ENCODE assay signal across 10 cellular contexts in the genomic region with DNA sequence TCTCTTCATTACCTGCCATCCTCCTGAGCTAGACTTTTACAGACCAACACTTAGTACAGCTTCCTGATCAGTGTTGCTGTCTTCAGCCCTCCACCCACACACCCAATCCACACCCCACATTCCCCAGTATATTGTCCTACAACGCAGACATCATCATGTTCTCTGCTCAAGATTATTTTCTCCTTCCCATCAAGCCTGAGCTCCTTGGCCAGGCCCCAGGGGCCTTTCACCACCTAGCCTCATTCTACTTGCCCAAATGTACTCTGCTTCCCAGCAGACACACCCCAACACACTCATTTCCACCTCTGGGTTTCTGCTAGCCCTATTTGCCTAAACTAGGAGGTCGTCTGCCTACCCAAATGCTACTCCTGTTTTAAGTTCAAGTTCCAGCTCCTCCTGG. TPM values are rescaled to one million over a fixed set of nuclear protein-coding genes. Genes with fewer than 3 reads are reported as not detected.
DNase-seq lines count a peak whose midpoint lies in the region; ATAC-seq, FAIRE-seq and TF ChIP-seq lines count a peak whose summit lies in the region.
"Had no signal": no experiment of that assay in that cellular context is flagged by ENCODE, and none has a peak within 500 bp of the region (broad histone marks: within the 10 kb centered on the region; RNA-seq: fewer than 3 reads in every experiment).

No MANE protein-coding gene starts in this region.

- TF ChIP-seq CTCF in HCT116 (IDR thresholded peaks at IDR 0.05 in 2 of 3, conservative IDR thresholded peaks at IDR 0.05 in 1 of 3; ENCODE audit: borderline replicate concordance in 1 of 3, insufficient read depth in 1 of 3, low read depth in 2 of 3, low read length in 2 of 3) (no peak), activated B cell treated with CpG ODN at 0.5 μM for 24 hours (IDR thresholded peaks at IDR 0.05) (no peak), foreskin keratinocyte (conservative IDR thresholded peaks at IDR 0.05) (no peak)

- H3K9me3 Mint-ChIP-seq in activated B cell treated with CpG ODN at 0.5 μM for 24 hours: no peaks in the 10 kb centered on the region

- H3K36me3 ChIP-seq in HCT116 (ENCODE audit: control insufficient read depth in 1 of 2, insufficient read depth in 2 of 2, low read length in 2 of 2) (no peaks in the 10 kb centered on the region), small intestine (ENCODE audit: control insufficient read depth in 2 of 2, insufficient read depth in 2 of 2, low read length in 2 of 2) (no peaks in the 10 kb centered on the region), SJCRH30 (no peaks in the 10 kb centered on the region; the same call in 1 of the 2 replicates)

- H3K4me2 ChIP-seq in HCT116 (ENCODE audit: low read length): peak overlapping the region; percentile 8; the same call in 1 of the 2 replicates

- no peak for TF ChIP-seq RAD21 in HCT116 (IDR thresholded peaks at IDR 0.05; ENCODE audit: low read depth)

- H3K4me3 ChIP-seq in HCT116 (replicated peaks in 1 of 2; ENCODE audit: low read depth in 1 of 2, low read length in 2 of 2): no peak overlapping the region
- H3K4me3 ChIP-seq in small intestine (ENCODE audit: low read depth in 1 of 2, low read length in 2 of 2): no peak overlapping the region
- H3K4me3 ChIP-seq in SJCRH30: no peak overlapping the region

- H4K20me1 ChIP-seq in HCT116 (ENCODE audit: insufficient read depth): no peaks in the 10 kb centered on the region

- no peaks in the 10 kb centered on the region for H3K36me3 Mint-ChIP-seq in activated B cell treated with CpG ODN at 0.5 μM for 24 hours (ENCODE audit: low read depth)

- POLR2A ChIA-PET in HCT116 (lab: Charles Lee): no interaction called here
- POLR2A ChIA-PET in activated B cell treated with CpG ODN at 0.5 μM for 24 hours (lab: Charles Lee): interaction anchor here (1.5 to 2.8 kb wide), 2 partner anchors 23 to 36 kb away, joined by 5 to 25 read pairs; no protein-coding TSS in a partner anchor

- DNase-seq in HCT116 (ENCODE audit: low read depth, low spot score): no peak
- DNase-seq in activated B cell treated with CpG ODN at 0.5 μM for 24 hours: no peak
- DNase-seq in foreskin keratinocyte: peak in 1 of 2 donors; percentile 43
- DNase-seq in small intestine: peak; percentile 70
- DNase-seq in nucleus accumbens (lab: John Stamatoyannopoulos, UW): no peak
- no peak for DNase-seq in activated gamma-delta T cell treated with Interleukin-2 at 50 U/mL for 16 hours
- no peak for DNase-seq in HCEC 1CT
- no peak for DNase-seq in SJCRH30
- DNase-seq: DND-41, NCI-H1105 treated with DMSO at 0.1 percent for 48 hours had no signal

- peak overlapping the region; percentile 69 for H3K4me3 Mint-ChIP-seq in activated B cell treated with CpG ODN at 0.5 μM for 24 hours

- WGBS in small intestine, 3 donors: 8 to 42% (median 20%) methylated on average over 2 of the region's 2 CpGs

- no peaks in the 10 kb centered on the region for H3K79me2 ChIP-seq in HCT116 (ENCODE audit: insufficient read depth, low read length)

- FAIRE-seq in small intestine (lab: Jason Lieb, UNC): no peak

- no peak for TF ChIP-seq POLR2A in HCT116 (IDR thresholded peaks at IDR 0.05; ENCODE audit: borderline replicate concordance, extremely low read depth, insufficient read depth, insufficient read length)

- H3K9ac ChIP-seq in HCT116 (ENCODE audit: low read length): no peak overlapping the region

- CTCF ChIA-PET in HCT116 (lab: Charles Lee) (no interaction called here), activated B cell treated with CpG ODN at 0.5 μM for 24 hours (lab: Charles Lee) (interaction anchor here (0.8 to 3.7 kb wide), 8 partner anchors 23 to 257 kb away, joined by 3 to 59 read pairs (median 5); a partner anchor contains a TSS)

- intact Hi-C loops in HCT116 (cut with micrococcal nuclease) (no loop called here), activated B cell treated with CpG ODN at 0.5 μM for 24 hours (cut with micrococcal nuclease) (no loop called here)

- H3K27ac Mint-ChIP-seq in activated B cell treated with CpG ODN at 0.5 μM for 24 hours: peak overlapping the region; percentile 89

- H3K4me1 Mint-ChIP-seq in activated B cell treated with CpG ODN at 0.5 μM for 24 hours: peaks cover 32% of the 10 kb centered on the region

- H3K9me2 ChIP-seq in HCT116 (ENCODE audit: insufficient read depth): no peaks in the 10 kb centered on the region

- H3K9me3 ChIP-seq in HCT116 (ENCODE audit: control insufficient read depth in 1 of 2, insufficient read depth in 1 of 2, low read depth in 1 of 2, low read length in 2 of 2) (no peaks in the 10 kb centered on the region), small intestine (ENCODE audit: control insufficient read depth, low read depth) (no peaks in the 10 kb centered on the region), SJCRH30 (replicated peaks) (no peaks in the 10 kb centered on the region)

- no TSS peak for BruUV-seq in HCT116 (replicated peaks; lab: Mats Ljungman, UMichigan)

- H3K27me3 Mint-ChIP-seq in activated B cell treated with CpG ODN at 0.5 μM for 24 hours: no peaks in the 10 kb centered on the region

- no peak overlapping the region for H2AFZ ChIP-seq in HCT116 (ENCODE audit: low read depth, low read length, poor library complexity, severe bottlenecking)

- H3K27me3 ChIP-seq in HCT116 (ENCODE audit: insufficient read depth, low read length): no peaks in the 10 kb centered on the region
- H3K27me3 ChIP-seq in foreskin keratinocyte: no peaks in the 10 kb centered on the region
- no peaks in the 10 kb centered on the region for H3K27me3 ChIP-seq in small intestine (ENCODE audit: control insufficient read depth in 2 of 2, insufficient read depth in 2 of 2, low read length in 2 of 2)
- no peaks in the 10 kb centered on the region for H3K27me3 ChIP-seq in SJCRH30

- peaks cover 27 to 49% of the 10 kb centered on the region in 2 experiments for H3K4me1 ChIP-seq in HCT116 (ENCODE audit: control insufficient read depth in 1 of 2, insufficient read depth in 2 of 2, low read length in 2 of 2)
- peaks cover 55% of the 10 kb centered on the region for H3K4me1 ChIP-seq in foreskin keratinocyte
- peaks cover 11 to 33% of the 10 kb centered on the region in 2 donors for H3K4me1 ChIP-seq in small intestine (ENCODE audit: control insufficient read depth in 2 of 2, insufficient read depth in 1 of 2, low read depth in 1 of 2, low read length in 1 of 2)
- peaks cover 18% of the 10 kb centered on the region for H3K4me1 ChIP-seq in SJCRH30

- RAD21 ChIA-PET in HCT116 (lab: Charles Lee; ENCODE audit: low non-redundant PET in 1 of 2, low total read pairs in 2 of 2, uncharacterized antibody in 2 of 2, unreplicated experiment in 2 of 2): no interaction called here

- ATAC-seq in HCT116: no peak
- ATAC-seq in activated B cell treated with CpG ODN at 0.5 μM for 24 hours (ENCODE audit: low read depth): no peak
- no peak for ATAC-seq in foreskin keratinocyte

- no peak overlapping the region for H3K27ac ChIP-seq in HCT116 (ENCODE audit: low read depth, low read length)
- H3K27ac ChIP-seq in foreskin keratinocyte: peak overlapping the region; percentile 61
- peak overlapping the region; percentile 78 for H3K27ac ChIP-seq in small intestine (ENCODE audit: low read depth in 1 of 2, low read length in 1 of 2)
- H3K27ac ChIP-seq in SJCRH30: no peak overlapping the region

TF ChIP-seq in HCT116, 20 proteins besides CTCF, POLR2A, EP300 and RAD21 (continues in another document):
- TF ChIP-seq, protein P1, sequence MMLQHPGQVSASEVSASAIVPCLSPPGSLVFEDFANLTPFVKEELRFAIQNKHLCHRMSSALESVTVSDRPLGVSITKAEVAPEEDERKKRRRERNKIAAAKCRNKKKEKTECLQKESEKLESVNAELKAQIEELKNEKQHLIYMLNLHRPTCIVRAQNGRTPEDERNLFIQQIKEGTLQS (IDR thresholded peaks at IDR 0.05): no peak
- TF ChIP-seq, protein P2, sequence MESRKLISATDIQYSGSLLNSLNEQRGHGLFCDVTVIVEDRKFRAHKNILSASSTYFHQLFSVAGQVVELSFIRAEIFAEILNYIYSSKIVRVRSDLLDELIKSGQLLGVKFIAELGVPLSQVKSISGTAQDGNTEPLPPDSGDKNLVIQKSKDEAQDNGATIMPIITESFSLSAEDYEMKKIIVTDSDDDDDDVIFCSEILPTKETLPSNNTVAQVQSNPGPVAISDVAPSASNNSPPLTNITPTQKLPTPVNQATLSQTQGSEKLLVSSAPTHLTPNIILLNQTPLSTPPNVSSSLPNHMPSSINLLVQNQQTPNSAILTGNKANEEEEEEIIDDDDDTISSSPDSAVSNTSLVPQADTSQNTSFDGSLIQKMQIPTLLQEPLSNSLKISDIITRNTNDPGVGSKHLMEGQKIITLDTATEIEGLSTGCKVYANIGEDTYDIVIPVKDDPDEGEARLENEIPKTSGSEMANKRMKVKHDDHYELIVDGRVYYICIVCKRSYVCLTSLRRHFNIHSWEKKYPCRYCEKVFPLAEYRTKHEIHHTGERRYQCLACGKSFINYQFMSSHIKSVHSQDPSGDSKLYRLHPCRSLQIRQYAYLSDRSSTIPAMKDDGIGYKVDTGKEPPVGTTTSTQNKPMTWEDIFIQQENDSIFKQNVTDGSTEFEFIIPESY (IDR thresholded peaks at IDR 0.05; ENCODE audit: extremely low read depth, insufficient replicate concordance, low read length): no peak
- TF ChIP-seq SP1 (IDR thresholded peaks at IDR 0.05; ENCODE audit: low read depth) (no peak), FOSL1 (IDR thresholded peaks at IDR 0.05; ENCODE audit: low read depth) (no peak), SRF (IDR thresholded peaks at IDR 0.05; ENCODE audit: low read depth) (no peak), JUND (IDR thresholded peaks at IDR 0.05) (no peak), ZNF274 (IDR thresholded peaks at IDR 0.05; ENCODE audit: low read depth, low read length) (no peak), ELF1 (IDR thresholded peaks at IDR 0.05; ENCODE audit: borderline replicate concordance, low read depth) (no peak), EGR1 (IDR thresholded peaks at IDR 0.05; ENCODE audit: low read depth) (no peak), YY1 (IDR thresholded peaks at IDR 0.05; ENCODE audit: extremely low read depth, insufficient replicate concordance, low read depth, low read length) (no peak), CBX3 (IDR thresholded peaks at IDR 0.05; ENCODE audit: low read depth) (no peak), EZH2 (IDR thresholded peaks at IDR 0.05) (no peak), ZFX (IDR thresholded peaks at IDR 0.05) (no peak)
- TF ChIP-seq, protein P3, sequence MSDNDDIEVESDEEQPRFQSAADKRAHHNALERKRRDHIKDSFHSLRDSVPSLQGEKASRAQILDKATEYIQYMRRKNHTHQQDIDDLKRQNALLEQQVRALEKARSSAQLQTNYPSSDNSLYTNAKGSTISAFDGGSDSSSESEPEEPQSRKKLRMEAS (IDR thresholded peaks at IDR 0.05): no peak

RNA-seq across cellular contexts. Expression of a gene that starts 37.0 kb away (rescaled TPM):
- total RNA-seq in HCT116 (2021; ENCODE audit: unreplicated experiment) (4.8 TPM), activated B cell treated with CpG ODN at 0.5 μM for 24 hours (4.2 and 4.3 TPM in 2 replicates), foreskin keratinocyte (2.2 and 2.5 TPM in 2 replicates)
- 2.9 and 3.2 TPM in 2 replicates for polyA plus RNA-seq in HCT116 (2012)
- polyA plus RNA-seq in foreskin keratinocyte (1.5 and 2.5 TPM in 2 replicates), small intestine (10 to 100 TPM; 11.6 to 91.6 (median 83.4) TPM)
- total RNA-seq in SJCRH30 (2014; rRNA removed; shearing (Covaris generic)): 0.23 and 0.85 TPM in 2 replicates

Comparison
In these comparisons a context has a peak if more than half of its experiments do, and no peak if none do; other contexts are left out.
1. H3K27ac ChIP-seq: peak in foreskin keratinocyte (single experiment) and small intestine (2 of 2); none in HCT116 (single experiment) and SJCRH30 (single experiment).